ENCODE assay signal across 9 cellular contexts in genomic region chr5:100901851-100902341, GRCh38. TPM values are rescaled to one million over a fixed set of nuclear protein-coding genes. Genes with fewer than 3 reads are reported as not detected.
DNase-seq lines count a peak whose midpoint lies in the region; ATAC-seq, FAIRE-seq and TF ChIP-seq lines count a peak whose summit lies in the region.
"Had no signal": no experiment of that assay in that cellular context is flagged by ENCODE, and none has a peak within 500 bp of the region (broad histone marks: within the 10 kb centered on the region; RNA-seq: fewer than 3 reads in every experiment).

No MANE protein-coding gene starts in this region.

- intact Hi-C loops in CD4-positive, alpha-beta T cell (cut with DNase I, micrococcal nuclease), result loop anchor here (1.0 to 5.0 kb wide), 8 partner anchors 13 to 1975 kb away; partner anchors contain the start of genes FAM174A (in 2 of the 2) and CHD1 (in 1 of the 2)

- CTCF ChIA-PET in CD4-positive, alpha-beta T cell (lab: Charles Lee), result interaction anchor here (1.0 to 3.9 kb wide), 7 partner anchors 8 to 83 kb away, joined by 3 to 14 read pairs (median 4); no protein-coding TSS in a partner anchor

- peak; percentile 39 for ATAC-seq in CD4-positive, alpha-beta T cell (ENCODE audit: poor library complexity)
- ATAC-seq in HG02852 (IDR thresholded peaks at IDR 0.05; ENCODE audit: unreplicated experiment) (peak; percentile 9), left lobe of liver (peak; percentile 52)

- no peaks in the 10 kb centered on the region for H3K36me3 ChIP-seq in bronchial epithelial cell (ENCODE audit: control insufficient read depth, insufficient read depth, low read length)

- H3K27ac ChIP-seq in CD4-positive, alpha-beta T cell (ENCODE audit: low read depth, low read length), result peak overlapping the region; percentile 96

- H3K4me3 ChIP-seq in bronchial epithelial cell (ENCODE audit: low read depth, low read length), result no peak overlapping the region

- H3K27ac Mint-ChIP-seq in CD4-positive, alpha-beta T cell, result peak overlapping the region; percentile 93
- H3K27ac Mint-ChIP-seq in T-helper 2 cell treated with Interferon-gamma antibody and Interleukin-4, amounts not matched to agents 5 μg/mL and 100 μg/mL, for 36 hours, result peak overlapping the region; percentile 97

- no peak for FAIRE-seq in bronchial epithelial cell (lab: Jason Lieb, UNC)
- FAIRE-seq: islet of Langerhans had no signal

- H3K9me3 ChIP-seq in CD4-positive, alpha-beta T cell (ENCODE audit: control insufficient read depth, low read length), result no peaks in the 10 kb centered on the region

- H3K4me3 Mint-ChIP-seq in CD4-positive, alpha-beta T cell, result peak overlapping the region; percentile 92
- H3K4me3 Mint-ChIP-seq in T-helper 2 cell treated with Interferon-gamma antibody and Interleukin-4, amounts not matched to agents 5 μg/mL and 100 μg/mL, for 36 hours, result peak overlapping the region; percentile 99

- TF ChIP-seq CTCF in CD4-positive, alpha-beta T cell (IDR thresholded peaks at IDR 0.05), result peak; percentile 15
- TF ChIP-seq CTCF in bronchial epithelial cell (IDR thresholded peaks at IDR 0.05; ENCODE audit: insufficient read depth, low read length, severe bottlenecking), result no peak

- H3K27me3 ChIP-seq in CD4-positive, alpha-beta T cell (ENCODE audit: control insufficient read depth, insufficient read depth, low read length), result no peaks in the 10 kb centered on the region
- H3K27me3 ChIP-seq in bronchial epithelial cell (ENCODE audit: control insufficient read depth, insufficient read depth, low read length), result peaks cover 4% of the 10 kb centered on the region

- DNase-seq in CD4-positive, alpha-beta T cell, result peak in 9 of 10 experiments; percentile 45 to 76 (median 50)
- DNase-seq in T-helper 2 cell treated with Interferon-gamma antibody and Interleukin-4, amounts not matched to agents 5 μg/mL and 100 μg/mL, for 36 hours (ENCODE audit: low spot score), result peak; percentile 64
- peak; percentile 18 for DNase-seq in bronchial epithelial cell (ENCODE audit: low read depth)
- peak; percentile 50 for DNase-seq in left lobe of liver (ENCODE audit: low spot score)
- DNase-seq in stimulated activated CD4-positive, alpha-beta T cell treated with anti-CD3 and anti-CD28 coated beads, Interleukin-1b, Interleukin-23, amount 100 ng/mL, for 48 hours, result peak; percentile 49
- no peak for DNase-seq in NCI-H2081 treated with DMSO at 0.1 percent for 48 hours (lab: John Stamatoyannopoulos, UW)
- no peak for DNase-seq in EL

- POLR2A ChIA-PET in CD4-positive, alpha-beta T cell (lab: Charles Lee), result interaction anchor here (0.6 to 6.5 kb wide), 23 partner anchors 12 to 1973 kb away, joined by 3 to 181 read pairs (median 6); partner anchors contain the start of genes CHD1 and FAM174A

- H3K4me1 Mint-ChIP-seq in CD4-positive, alpha-beta T cell (ENCODE audit: low read depth), result peaks cover 58% of the 10 kb centered on the region
- H3K4me1 Mint-ChIP-seq in T-helper 2 cell treated with Interferon-gamma antibody and Interleukin-4, amounts not matched to agents 5 μg/mL and 100 μg/mL, for 36 hours (ENCODE audit: low read depth), result peaks cover 34% of the 10 kb centered on the region

- H3K27me3 Mint-ChIP-seq in CD4-positive, alpha-beta T cell, result no peaks in the 10 kb centered on the region
- H3K27me3 Mint-ChIP-seq in T-helper 2 cell treated with Interferon-gamma antibody and Interleukin-4, amounts not matched to agents 5 μg/mL and 100 μg/mL, for 36 hours (ENCODE audit: low read depth), result no peaks in the 10 kb centered on the region

- H3K36me3 Mint-ChIP-seq in CD4-positive, alpha-beta T cell (ENCODE audit: low read depth), result peaks cover 41% of the 10 kb centered on the region
- H3K36me3 Mint-ChIP-seq in T-helper 2 cell treated with Interferon-gamma antibody and Interleukin-4, amounts not matched to agents 5 μg/mL and 100 μg/mL, for 36 hours (ENCODE audit: low read depth), result peaks cover 34% of the 10 kb centered on the region

- H3K9me3 Mint-ChIP-seq in CD4-positive, alpha-beta T cell, result no peaks in the 10 kb centered on the region
- no peaks in the 10 kb centered on the region for H3K9me3 Mint-ChIP-seq in T-helper 2 cell treated with Interferon-gamma antibody and Interleukin-4, amounts not matched to agents 5 μg/mL and 100 μg/mL, for 36 hours

RNA-seq across cellular contexts. Expression of gene ST8SIA4, which starts 1.2 kb away (rescaled TPM):
- 10 to 100 TPM; 17.8 to 19.5 TPM for total RNA-seq in CD4-positive, alpha-beta T cell
- under 0.01 TPM in 2 replicates for total RNA-seq in bronchial epithelial cell
- total RNA-seq in left lobe of liver, result 1.7 TPM

Comparison
In these comparisons a context has a peak if more than half of its experiments do, and no peak if none do; other contexts are left out.
1. DNase-seq: peak in CD4-positive, alpha-beta T cell (9 of 10), T-helper 2 cell treated with Interferon-gamma antibody and Interleukin-4, amounts not matched to agents 5 μg/mL and 100 μg/mL, for 36 hours (single experiment), bronchial epithelial cell (single experiment), left lobe of liver (single experiment) and stimulated activated CD4-positive, alpha-beta T cell treated with anti-CD3 and anti-CD28 coated beads, Interleukin-1b, Interleukin-23, amount 100 ng/mL, for 48 hours (single experiment); none in NCI-H2081 treated with DMSO at 0.1 percent for 48 hours (single experiment) and EL (single experiment).
2. Peak in every context shown above with its lines, with median percentiles within 50 percentile points of each other: ATAC-seq.